14 cellular contexts compared by ENCODE assay signal in genomic region chr13:109971006-109971744, GRCh38.
A peak's percentile ranks its signal among the peaks of the same experiment; 100 is the strongest.
DNase-seq lines count a peak whose midpoint lies in the region; ATAC-seq and TF ChIP-seq lines count a peak whose summit lies in the region.
"Had no signal": no experiment of that assay in that cellular context is flagged by ENCODE, and none has a peak within 500 bp of the region (broad histone marks: within the 10 kb centered on the region; RNA-seq: fewer than 3 reads in every experiment).

No MANE protein-coding gene starts in this region.

- H3K4me3 ChIP-seq in AG10803 (ENCODE audit: low read length) = no peak overlapping the region
- H3K4me3 ChIP-seq in adipocyte (ENCODE audit: low read length) = no peak overlapping the region
- no peak overlapping the region for H3K4me3 ChIP-seq in right cardiac atrium (ENCODE audit: low read length)
- H3K4me3 ChIP-seq: BLaER1 treated with 17β-estradiol and CSF1 and Interleukin-3, amounts not matched to agents 10 nM and 100 nM had no signal

- no peak overlapping the region for H3K27ac ChIP-seq in right cardiac atrium (ENCODE audit: low read length)
- H3K27ac ChIP-seq: BLaER1 treated with 17β-estradiol and CSF1 and Interleukin-3, amounts not matched to agents 10 nM and 100 nM had no signal

- intact Hi-C loops in right cardiac atrium (cut with DNase I) = no loop called here

- H3K27me3 ChIP-seq in adipocyte (replicated peaks; ENCODE audit: control insufficient read depth, insufficient read depth, low read length) (peaks cover 7% of the 10 kb centered on the region), right cardiac atrium (ENCODE audit: control insufficient read depth, insufficient read depth) (no peaks in the 10 kb centered on the region)
- H3K27me3 ChIP-seq: BLaER1 treated with 17β-estradiol and CSF1 and Interleukin-3, amounts not matched to agents 10 nM and 100 nM had no signal

- H3K9ac ChIP-seq in adipocyte (ENCODE audit: low read length) = no peak overlapping the region
- H3K9ac ChIP-seq: BLaER1 treated with 17β-estradiol and CSF1 and Interleukin-3, amounts not matched to agents 10 nM and 100 nM had no signal

- H3K9me3 ChIP-seq in adipocyte (ENCODE audit: control insufficient read depth, low read length) = peaks cover 14% of the 10 kb centered on the region
- H3K9me3 ChIP-seq in right cardiac atrium (ENCODE audit: control insufficient read depth, low read length) = no peaks in the 10 kb centered on the region

- ATAC-seq in right cardiac atrium (peak in 1 of 2 donors; percentile 47), GM21737 (IDR thresholded peaks at IDR 0.05; ENCODE audit: unreplicated experiment) (no peak)
- ATAC-seq: Panc1 had no signal

- no peak for TF ChIP-seq CTCF in AG10803 (conservative IDR thresholded peaks at IDR 0.05; ENCODE audit: low read length)

- H3K4me1 ChIP-seq in adipocyte (ENCODE audit: control insufficient read depth, insufficient read depth, low read length) (peaks cover 15% of the 10 kb centered on the region), right cardiac atrium (ENCODE audit: control insufficient read depth, insufficient read depth, low read length) (no peaks in the 10 kb centered on the region)

- peak; percentile 69 for DNase-seq in AG10803 (ENCODE audit: low read depth)
- peak; percentile 34 for DNase-seq in GM04503 (ENCODE audit: low read depth)
- DNase-seq in adipocyte (ENCODE audit: low read depth) = peak; percentile 3
- peak; percentile 36 to 80 (median 72) for DNase-seq in right cardiac atrium
- DNase-seq in dermis blood vessel endothelial cell = no peak
- DNase-seq in central memory CD4-positive, alpha-beta T cell = no peak
- DNase-seq in NCI-H1092 (lab: John Stamatoyannopoulos, UW) = no peak
- DNase-seq: MV-4-11, NCI-H2107, NCI-H748 treated with DMSO at 0.1 percent for 48 hours, SIG-M5 had no signal

- WGBS in right cardiac atrium = 72% methylated on average over 17 of the region's 17 CpGs

- H3K36me3 ChIP-seq in adipocyte (ENCODE audit: control insufficient read depth, insufficient read depth, low read length, severe bottlenecking) = no peaks in the 10 kb centered on the region

Comparison
In these comparisons a context has a peak if more than half of its experiments do, and no peak if none do; other contexts are left out.
1. DNase-seq: peak in AG10803 (single experiment), GM04503 (single experiment), adipocyte (single experiment) and right cardiac atrium (3 of 3); none in dermis blood vessel endothelial cell (single experiment), central memory CD4-positive, alpha-beta T cell (single experiment) and NCI-H1092 (single experiment).